ENCODE assay signal across 1 cellular context in the genomic region with DNA sequence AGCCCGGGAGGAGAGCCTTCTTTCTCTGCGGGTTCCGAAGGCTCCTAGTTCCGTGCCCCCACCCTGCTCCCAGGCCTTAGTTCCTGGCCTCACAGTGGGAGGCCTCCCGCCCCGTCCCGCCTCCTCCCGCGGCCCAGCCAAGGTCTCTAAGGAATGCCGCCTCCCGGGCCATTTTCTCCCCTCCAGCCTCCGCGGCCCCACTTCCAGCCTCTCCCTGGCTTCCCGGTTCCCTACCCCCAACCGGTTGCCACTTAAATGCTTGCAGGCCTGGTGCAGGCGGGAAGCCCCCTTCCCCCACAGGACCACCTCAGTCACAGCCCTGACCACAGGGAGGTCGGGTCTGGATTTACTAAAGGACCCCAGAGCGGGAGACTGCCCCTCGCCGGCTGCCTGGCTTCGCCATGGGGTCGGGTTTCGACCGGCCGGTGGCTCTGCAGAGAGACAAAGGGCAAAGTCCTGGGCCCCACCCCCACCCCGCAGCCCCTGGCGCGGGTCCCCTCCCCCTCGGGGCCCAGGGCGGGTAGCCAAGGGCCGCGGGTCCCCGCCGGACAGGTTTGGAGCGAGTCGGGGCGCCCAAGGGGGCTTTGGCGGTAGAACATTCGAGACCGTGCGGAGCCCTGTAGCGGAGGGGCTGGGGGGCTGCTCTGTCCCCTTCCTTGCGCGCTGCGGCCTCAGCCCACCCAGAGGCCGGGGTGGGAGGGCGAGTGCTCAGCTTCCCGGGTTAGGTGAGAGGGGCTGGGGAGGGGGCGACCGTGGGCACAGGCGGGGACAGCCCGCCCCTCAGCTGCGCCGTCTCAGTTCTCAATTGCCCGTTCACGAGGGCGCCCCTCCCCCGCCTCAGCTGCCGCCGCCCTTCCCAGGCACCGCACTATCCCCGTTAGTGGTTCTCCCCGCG.
TF ChIP-seq lines count a peak whose summit lies in the region.

No MANE protein-coding gene starts in this region.

TF ChIP-seq in HepG2, 621 proteins besides CTCF, POLR2A, EP300 and RAD21 (continued from another document and continues in another):
- TF ChIP-seq, protein P1, sequence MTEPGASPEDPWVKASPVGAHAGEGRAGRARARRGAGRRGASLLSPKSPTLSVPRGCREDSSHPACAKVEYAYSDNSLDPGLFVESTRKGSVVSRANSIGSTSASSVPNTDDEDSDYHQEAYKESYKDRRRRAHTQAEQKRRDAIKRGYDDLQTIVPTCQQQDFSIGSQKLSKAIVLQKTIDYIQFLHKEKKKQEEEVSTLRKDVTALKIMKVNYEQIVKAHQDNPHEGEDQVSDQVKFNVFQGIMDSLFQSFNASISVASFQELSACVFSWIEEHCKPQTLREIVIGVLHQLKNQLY (CRISPR knock-in tag; IDR thresholded peaks at IDR 0.05), result no peak
- TF ChIP-seq RXRB (CRISPR knock-in tag; IDR thresholded peaks at IDR 0.05; ENCODE audit: borderline replicate concordance) (peak; percentile 13; the same call in 1 of the 2 replicates), BCL6 (CRISPR knock-in tag; IDR thresholded peaks at IDR 0.05) (0 out of 2 replicates have a peak, but pooled peaks have one; percentile 19), SRSF9 (IDR thresholded peaks at IDR 0.05; ENCODE audit: borderline replicate concordance, insufficient read depth, low read depth, low read length, poor library complexity, severe bottlenecking) (no peak), POLR2G (IDR thresholded peaks at IDR 0.05; ENCODE audit: low read depth, low read length) (peak; percentile 45; the same call in 1 of the 2 replicates), ZFX (CRISPR knock-in tag; IDR thresholded peaks at IDR 0.05; ENCODE audit: low read depth) (peak; percentile 43; the same call in 1 of the 2 replicates), ZNF83 (CRISPR knock-in tag; IDR thresholded peaks at IDR 0.05; ENCODE audit: borderline replicate concordance) (peak; percentile 77; the same call in 1 of the 2 replicates), MYC (CRISPR knock-in tag; IDR thresholded peaks at IDR 0.05; ENCODE audit: borderline replicate concordance) (0 out of 2 replicates have a peak, but pooled peaks have one; percentile 4), ZNF589 (CRISPR knock-in tag; conservative IDR thresholded peaks at IDR 0.05) (no peak), ESRRA (CRISPR knock-in tag; IDR thresholded peaks at IDR 0.05; ENCODE audit: low read depth) (peak; percentile 36; the same call in 1 of the 2 replicates), EED (CRISPR knock-in tag; IDR thresholded peaks at IDR 0.05) (no peak), KDM2A (CRISPR knock-in tag; IDR thresholded peaks at IDR 0.05; ENCODE audit: borderline replicate concordance, low read depth) (peak; percentile 35; the same call in 1 of the 2 replicates), ZKSCAN8 (CRISPR knock-in tag; IDR thresholded peaks at IDR 0.05; ENCODE audit: borderline replicate concordance) (0 out of 2 replicates have a peak, but pooled peaks have one; percentile 6), HHEX (CRISPR knock-in tag; IDR thresholded peaks at IDR 0.05) (no peak), HCFC1 (IDR thresholded peaks at IDR 0.05; ENCODE audit: low read depth, low read length) (0 out of 2 replicates have a peak, but pooled peaks have one; percentile 20)
- TF ChIP-seq, protein P2, sequence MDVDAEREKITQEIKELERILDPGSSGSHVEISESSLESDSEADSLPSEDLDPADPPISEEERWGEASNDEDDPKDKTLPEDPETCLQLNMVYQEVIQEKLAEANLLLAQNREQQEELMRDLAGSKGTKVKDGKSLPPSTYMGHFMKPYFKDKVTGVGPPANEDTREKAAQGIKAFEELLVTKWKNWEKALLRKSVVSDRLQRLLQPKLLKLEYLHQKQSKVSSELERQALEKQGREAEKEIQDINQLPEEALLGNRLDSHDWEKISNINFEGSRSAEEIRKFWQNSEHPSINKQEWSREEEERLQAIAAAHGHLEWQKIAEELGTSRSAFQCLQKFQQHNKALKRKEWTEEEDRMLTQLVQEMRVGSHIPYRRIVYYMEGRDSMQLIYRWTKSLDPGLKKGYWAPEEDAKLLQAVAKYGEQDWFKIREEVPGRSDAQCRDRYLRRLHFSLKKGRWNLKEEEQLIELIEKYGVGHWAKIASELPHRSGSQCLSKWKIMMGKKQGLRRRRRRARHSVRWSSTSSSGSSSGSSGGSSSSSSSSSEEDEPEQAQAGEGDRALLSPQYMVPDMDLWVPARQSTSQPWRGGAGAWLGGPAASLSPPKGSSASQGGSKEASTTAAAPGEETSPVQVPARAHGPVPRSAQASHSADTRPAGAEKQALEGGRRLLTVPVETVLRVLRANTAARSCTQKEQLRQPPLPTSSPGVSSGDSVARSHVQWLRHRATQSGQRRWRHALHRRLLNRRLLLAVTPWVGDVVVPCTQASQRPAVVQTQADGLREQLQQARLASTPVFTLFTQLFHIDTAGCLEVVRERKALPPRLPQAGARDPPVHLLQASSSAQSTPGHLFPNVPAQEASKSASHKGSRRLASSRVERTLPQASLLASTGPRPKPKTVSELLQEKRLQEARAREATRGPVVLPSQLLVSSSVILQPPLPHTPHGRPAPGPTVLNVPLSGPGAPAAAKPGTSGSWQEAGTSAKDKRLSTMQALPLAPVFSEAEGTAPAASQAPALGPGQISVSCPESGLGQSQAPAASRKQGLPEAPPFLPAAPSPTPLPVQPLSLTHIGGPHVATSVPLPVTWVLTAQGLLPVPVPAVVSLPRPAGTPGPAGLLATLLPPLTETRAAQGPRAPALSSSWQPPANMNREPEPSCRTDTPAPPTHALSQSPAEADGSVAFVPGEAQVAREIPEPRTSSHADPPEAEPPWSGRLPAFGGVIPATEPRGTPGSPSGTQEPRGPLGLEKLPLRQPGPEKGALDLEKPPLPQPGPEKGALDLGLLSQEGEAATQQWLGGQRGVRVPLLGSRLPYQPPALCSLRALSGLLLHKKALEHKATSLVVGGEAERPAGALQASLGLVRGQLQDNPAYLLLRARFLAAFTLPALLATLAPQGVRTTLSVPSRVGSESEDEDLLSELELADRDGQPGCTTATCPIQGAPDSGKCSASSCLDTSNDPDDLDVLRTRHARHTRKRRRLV (CRISPR knock-in tag; IDR thresholded peaks at IDR 0.05), result 0 out of 2 replicates have a peak, but pooled peaks have one; percentile 53
- TF ChIP-seq, protein P3, sequence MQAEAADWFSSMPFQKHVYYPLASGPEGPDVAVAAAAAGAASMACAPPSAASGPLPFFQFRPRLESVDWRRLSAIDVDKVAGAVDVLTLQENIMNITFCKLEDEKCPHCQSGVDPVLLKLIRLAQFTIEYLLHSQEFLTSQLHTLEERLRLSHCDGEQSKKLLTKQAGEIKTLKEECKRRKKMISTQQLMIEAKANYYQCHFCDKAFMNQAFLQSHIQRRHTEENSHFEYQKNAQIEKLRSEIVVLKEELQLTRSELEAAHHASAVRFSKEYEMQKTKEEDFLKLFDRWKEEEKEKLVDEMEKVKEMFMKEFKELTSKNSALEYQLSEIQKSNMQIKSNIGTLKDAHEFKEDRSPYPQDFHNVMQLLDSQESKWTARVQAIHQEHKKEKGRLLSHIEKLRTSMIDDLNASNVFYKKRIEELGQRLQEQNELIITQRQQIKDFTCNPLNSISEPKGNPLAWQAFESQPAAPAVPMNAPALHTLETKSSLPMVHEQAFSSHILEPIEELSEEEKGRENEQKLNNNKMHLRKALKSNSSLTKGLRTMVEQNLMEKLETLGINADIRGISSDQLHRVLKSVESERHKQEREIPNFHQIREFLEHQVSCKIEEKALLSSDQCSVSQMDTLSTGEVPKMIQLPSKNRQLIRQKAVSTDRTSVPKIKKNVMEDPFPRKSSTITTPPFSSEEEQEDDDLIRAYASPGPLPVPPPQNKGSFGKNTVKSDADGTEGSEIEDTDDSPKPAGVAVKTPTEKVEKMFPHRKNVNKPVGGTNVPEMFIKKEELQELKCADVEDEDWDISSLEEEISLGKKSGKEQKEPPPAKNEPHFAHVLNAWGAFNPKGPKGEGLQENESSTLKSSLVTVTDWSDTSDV (CRISPR knock-in tag; IDR thresholded peaks at IDR 0.05), result 0 out of 2 replicates have a peak, but pooled peaks have one; percentile 2
- TF ChIP-seq, protein P4, sequence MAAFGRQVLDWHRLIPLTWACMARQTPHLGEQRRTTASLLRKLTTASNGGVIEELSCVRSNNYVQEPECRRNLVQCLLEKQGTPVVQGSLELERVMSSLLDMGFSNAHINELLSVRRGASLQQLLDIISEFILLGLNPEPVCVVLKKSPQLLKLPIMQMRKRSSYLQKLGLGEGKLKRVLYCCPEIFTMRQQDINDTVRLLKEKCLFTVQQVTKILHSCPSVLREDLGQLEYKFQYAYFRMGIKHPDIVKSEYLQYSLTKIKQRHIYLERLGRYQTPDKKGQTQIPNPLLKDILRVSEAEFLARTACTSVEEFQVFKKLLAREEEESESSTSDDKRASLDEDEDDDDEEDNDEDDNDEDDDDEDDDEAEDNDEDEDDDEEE (CRISPR knock-in tag; IDR thresholded peaks at IDR 0.05), result 0 out of 2 replicates have a peak, but pooled peaks have one; percentile 68
- TF ChIP-seq, protein P5, sequence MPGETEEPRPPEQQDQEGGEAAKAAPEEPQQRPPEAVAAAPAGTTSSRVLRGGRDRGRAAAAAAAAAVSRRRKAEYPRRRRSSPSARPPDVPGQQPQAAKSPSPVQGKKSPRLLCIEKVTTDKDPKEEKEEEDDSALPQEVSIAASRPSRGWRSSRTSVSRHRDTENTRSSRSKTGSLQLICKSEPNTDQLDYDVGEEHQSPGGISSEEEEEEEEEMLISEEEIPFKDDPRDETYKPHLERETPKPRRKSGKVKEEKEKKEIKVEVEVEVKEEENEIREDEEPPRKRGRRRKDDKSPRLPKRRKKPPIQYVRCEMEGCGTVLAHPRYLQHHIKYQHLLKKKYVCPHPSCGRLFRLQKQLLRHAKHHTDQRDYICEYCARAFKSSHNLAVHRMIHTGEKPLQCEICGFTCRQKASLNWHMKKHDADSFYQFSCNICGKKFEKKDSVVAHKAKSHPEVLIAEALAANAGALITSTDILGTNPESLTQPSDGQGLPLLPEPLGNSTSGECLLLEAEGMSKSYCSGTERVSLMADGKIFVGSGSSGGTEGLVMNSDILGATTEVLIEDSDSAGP (CRISPR knock-in tag; IDR thresholded peaks at IDR 0.05; ENCODE audit: borderline replicate concordance), result peak; percentile 30; the same call in 1 of the 2 replicates
- TF ChIP-seq, protein P6, sequence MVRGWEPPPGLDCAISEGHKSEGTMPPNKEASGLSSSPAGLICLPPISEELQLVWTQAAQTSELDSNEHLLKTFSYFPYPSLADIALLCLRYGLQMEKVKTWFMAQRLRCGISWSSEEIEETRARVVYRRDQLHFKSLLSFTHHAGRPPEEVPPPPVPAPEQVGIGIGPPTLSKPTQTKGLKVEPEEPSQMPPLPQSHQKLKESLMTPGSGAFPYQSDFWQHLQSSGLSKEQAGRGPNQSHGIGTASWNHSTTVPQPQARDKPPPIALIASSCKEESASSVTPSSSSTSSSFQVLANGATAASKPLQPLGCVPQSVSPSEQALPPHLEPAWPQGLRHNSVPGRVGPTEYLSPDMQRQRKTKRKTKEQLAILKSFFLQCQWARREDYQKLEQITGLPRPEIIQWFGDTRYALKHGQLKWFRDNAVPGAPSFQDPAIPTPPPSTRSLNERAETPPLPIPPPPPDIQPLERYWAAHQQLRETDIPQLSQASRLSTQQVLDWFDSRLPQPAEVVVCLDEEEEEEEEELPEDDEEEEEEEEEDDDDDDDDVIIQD (CRISPR knock-in tag; IDR thresholded peaks at IDR 0.05; ENCODE audit: low read depth), result 0 out of 2 replicates have a peak, but pooled peaks have one; percentile 13
- TF ChIP-seq, protein P7, sequence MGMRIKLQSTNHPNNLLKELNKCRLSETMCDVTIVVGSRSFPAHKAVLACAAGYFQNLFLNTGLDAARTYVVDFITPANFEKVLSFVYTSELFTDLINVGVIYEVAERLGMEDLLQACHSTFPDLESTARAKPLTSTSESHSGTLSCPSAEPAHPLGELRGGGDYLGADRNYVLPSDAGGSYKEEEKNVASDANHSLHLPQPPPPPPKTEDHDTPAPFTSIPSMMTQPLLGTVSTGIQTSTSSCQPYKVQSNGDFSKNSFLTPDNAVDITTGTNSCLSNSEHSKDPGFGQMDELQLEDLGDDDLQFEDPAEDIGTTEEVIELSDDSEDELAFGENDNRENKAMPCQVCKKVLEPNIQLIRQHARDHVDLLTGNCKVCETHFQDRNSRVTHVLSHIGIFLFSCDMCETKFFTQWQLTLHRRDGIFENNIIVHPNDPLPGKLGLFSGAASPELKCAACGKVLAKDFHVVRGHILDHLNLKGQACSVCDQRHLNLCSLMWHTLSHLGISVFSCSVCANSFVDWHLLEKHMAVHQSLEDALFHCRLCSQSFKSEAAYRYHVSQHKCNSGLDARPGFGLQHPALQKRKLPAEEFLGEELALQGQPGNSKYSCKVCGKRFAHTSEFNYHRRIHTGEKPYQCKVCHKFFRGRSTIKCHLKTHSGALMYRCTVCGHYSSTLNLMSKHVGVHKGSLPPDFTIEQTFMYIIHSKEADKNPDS (CRISPR knock-in tag; IDR thresholded peaks at IDR 0.05), result no peak
- TF ChIP-seq, protein P8, sequence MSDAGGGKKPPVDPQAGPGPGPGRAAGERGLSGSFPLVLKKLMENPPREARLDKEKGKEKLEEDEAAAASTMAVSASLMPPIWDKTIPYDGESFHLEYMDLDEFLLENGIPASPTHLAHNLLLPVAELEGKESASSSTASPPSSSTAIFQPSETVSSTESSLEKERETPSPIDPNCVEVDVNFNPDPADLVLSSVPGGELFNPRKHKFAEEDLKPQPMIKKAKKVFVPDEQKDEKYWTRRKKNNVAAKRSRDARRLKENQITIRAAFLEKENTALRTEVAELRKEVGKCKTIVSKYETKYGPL (CRISPR knock-in tag; IDR thresholded peaks at IDR 0.05), result no peak
- TF ChIP-seq, protein P9, sequence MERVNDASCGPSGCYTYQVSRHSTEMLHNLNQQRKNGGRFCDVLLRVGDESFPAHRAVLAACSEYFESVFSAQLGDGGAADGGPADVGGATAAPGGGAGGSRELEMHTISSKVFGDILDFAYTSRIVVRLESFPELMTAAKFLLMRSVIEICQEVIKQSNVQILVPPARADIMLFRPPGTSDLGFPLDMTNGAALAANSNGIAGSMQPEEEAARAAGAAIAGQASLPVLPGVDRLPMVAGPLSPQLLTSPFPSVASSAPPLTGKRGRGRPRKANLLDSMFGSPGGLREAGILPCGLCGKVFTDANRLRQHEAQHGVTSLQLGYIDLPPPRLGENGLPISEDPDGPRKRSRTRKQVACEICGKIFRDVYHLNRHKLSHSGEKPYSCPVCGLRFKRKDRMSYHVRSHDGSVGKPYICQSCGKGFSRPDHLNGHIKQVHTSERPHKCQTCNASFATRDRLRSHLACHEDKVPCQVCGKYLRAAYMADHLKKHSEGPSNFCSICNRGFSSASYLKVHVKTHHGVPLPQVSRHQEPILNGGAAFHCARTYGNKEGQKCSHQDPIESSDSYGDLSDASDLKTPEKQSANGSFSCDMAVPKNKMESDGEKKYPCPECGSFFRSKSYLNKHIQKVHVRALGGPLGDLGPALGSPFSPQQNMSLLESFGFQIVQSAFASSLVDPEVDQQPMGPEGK (CRISPR knock-in tag; IDR thresholded peaks at IDR 0.05), result peak; percentile 45
- TF ChIP-seq, protein P10, sequence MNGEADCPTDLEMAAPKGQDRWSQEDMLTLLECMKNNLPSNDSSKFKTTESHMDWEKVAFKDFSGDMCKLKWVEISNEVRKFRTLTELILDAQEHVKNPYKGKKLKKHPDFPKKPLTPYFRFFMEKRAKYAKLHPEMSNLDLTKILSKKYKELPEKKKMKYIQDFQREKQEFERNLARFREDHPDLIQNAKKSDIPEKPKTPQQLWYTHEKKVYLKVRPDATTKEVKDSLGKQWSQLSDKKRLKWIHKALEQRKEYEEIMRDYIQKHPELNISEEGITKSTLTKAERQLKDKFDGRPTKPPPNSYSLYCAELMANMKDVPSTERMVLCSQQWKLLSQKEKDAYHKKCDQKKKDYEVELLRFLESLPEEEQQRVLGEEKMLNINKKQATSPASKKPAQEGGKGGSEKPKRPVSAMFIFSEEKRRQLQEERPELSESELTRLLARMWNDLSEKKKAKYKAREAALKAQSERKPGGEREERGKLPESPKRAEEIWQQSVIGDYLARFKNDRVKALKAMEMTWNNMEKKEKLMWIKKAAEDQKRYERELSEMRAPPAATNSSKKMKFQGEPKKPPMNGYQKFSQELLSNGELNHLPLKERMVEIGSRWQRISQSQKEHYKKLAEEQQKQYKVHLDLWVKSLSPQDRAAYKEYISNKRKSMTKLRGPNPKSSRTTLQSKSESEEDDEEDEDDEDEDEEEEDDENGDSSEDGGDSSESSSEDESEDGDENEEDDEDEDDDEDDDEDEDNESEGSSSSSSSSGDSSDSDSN (CRISPR knock-in tag; IDR thresholded peaks at IDR 0.05), result peak; percentile 50
